1 cellular context compared by ENCODE assay signal in genomic region chr21:31335957-31336738, GRCh38.
TF ChIP-seq lines count a peak whose summit lies in the region.

No MANE protein-coding gene starts in this region.

TF ChIP-seq in HepG2, 621 proteins besides CTCF, POLR2A, EP300 and RAD21 (continued from another document):
- TF ChIP-seq AFF4 (CRISPR knock-in tag; IDR thresholded peaks at IDR 0.05) (no peak), MAFG (CRISPR knock-in tag; IDR thresholded peaks at IDR 0.05) (no peak)
